Comparison of ENCODE assay signal across 8 cellular contexts in the genomic region with DNA sequence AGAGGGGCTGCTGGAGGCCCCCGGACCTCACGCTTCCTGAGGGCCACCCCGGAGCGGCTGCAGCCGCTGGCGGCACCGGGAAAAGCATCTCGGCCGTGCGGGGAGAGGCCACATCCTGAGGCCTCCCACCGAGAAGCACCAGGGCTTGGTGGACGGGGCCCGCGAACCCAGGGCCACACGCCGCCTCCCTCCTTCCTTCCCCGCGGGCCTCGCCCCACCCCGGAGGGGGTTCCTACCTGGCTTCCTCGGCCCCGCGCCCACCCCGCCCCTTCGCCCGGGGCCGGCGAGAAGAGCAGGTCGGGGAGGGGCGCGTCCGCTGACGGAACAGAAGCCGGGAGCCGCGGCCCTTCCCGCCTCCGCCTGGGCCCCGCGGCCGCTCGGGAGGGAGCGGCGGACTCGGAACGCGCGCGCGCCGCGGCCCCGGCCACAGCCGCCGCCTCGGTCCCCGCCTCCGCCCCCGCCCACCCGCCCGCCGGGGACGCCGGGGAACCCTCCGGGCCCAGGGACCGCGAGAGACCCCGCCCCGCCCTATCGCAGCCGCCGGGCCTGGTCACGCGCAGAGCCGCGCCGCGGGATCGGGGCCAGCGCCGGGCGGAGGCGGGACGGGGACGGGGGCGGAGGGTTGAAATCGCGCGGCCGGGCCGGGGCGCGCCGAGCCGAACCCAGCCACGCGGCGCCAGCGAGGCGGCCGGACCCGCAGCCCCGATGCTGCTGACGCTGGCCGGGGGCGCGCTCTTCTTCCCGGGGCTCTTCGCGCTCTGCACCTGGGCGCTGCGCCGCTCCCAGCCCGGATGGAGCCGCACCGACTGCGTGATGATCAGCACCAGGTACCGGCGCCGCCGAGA.
DNase-seq lines count a peak whose midpoint lies in the region; ATAC-seq and TF ChIP-seq lines count a peak whose summit lies in the region.

A gene (plus strand): TSS at position 654 of the 845 bp plus-strand sequence. CDS start 52 bp downstream, at position 706.

- H3K27me3 Mint-ChIP-seq in activated naive CD8-positive, alpha-beta T cell: no peaks in the 10 kb centered on the region

- peaks cover 15% of the 10 kb centered on the region for H3K4me1 Mint-ChIP-seq in activated naive CD8-positive, alpha-beta T cell (ENCODE audit: low read depth)

- H3K4me3 ChIP-seq in neutrophil (ENCODE audit: low read depth in 1 of 2, low read length in 1 of 2): peak within 1 kb of the TSS; percentile 55 to 72

- CTCF ChIA-PET in RWPE1 (lab: Yijun Ruan, JAX): interaction anchor here (0.5 kb wide), 1 partner anchor 320 kb away, joined by 4 read pairs; no protein-coding TSS in a partner anchor

- H3K9me3 Mint-ChIP-seq in activated naive CD8-positive, alpha-beta T cell (ENCODE audit: low read depth): no peaks in the 10 kb centered on the region

- H3K4me1 ChIP-seq in neutrophil (ENCODE audit: control insufficient read depth in 1 of 2, insufficient read depth in 1 of 2, low read depth in 1 of 2, low read length in 1 of 2): peaks cover 21 to 22% of the 10 kb centered on the region in 2 experiments

- peak; percentile 56 for ATAC-seq in HG03045 (IDR thresholded peaks at IDR 0.05; ENCODE audit: unreplicated experiment)

- POLR2A ChIA-PET in RWPE1 (lab: Yijun Ruan, JAX; ENCODE audit: low non-redundant PET): no interaction called here

- no peaks in the 10 kb centered on the region for H3K36me3 Mint-ChIP-seq in activated naive CD8-positive, alpha-beta T cell

- H3K4me3 Mint-ChIP-seq in activated naive CD8-positive, alpha-beta T cell: peak within 1 kb of the TSS; percentile 89

- DNase-seq in NCI-H510A (lab: John Stamatoyannopoulos, UW) (peak; percentile 45), NCI-H510A treated with DMSO at 0.1 percent for 48 hours (lab: John Stamatoyannopoulos, UW) (no peak), RWPE1 (ENCODE audit: low spot score) (peak; percentile 73), globus pallidus (ENCODE audit: low spot score) (peak; percentile 36), OCI-M2 (lab: John Stamatoyannopoulos, UW; ENCODE audit: unreplicated experiment) (no peak)

- no peaks in the 10 kb centered on the region for H3K36me3 ChIP-seq in neutrophil

- H3K27ac Mint-ChIP-seq in activated naive CD8-positive, alpha-beta T cell: peak within 1 kb of the TSS; percentile 84

- no peaks in the 10 kb centered on the region for H3K9me3 ChIP-seq in neutrophil

- TF ChIP-seq CTCF in RWPE1 (conservative IDR thresholded peaks at IDR 0.05; ENCODE audit: low read depth) (no peak), neutrophil (IDR thresholded peaks at IDR 0.05) (no peak)

- H3K27ac ChIP-seq in RWPE1: peak within 1 kb of the TSS; percentile 94
- no peak within 1 kb of the TSS for H3K27ac ChIP-seq in neutrophil

- peaks cover 42% of the 10 kb centered on the region for H3K27me3 ChIP-seq in neutrophil

Comparison
In these comparisons a context has a peak if more than half of its experiments do, and no peak if none do; other contexts are left out.
1. DNase-seq: peak in NCI-H510A (single experiment), RWPE1 (single experiment) and globus pallidus (single experiment); none in NCI-H510A treated with DMSO at 0.1 percent for 48 hours (single experiment) and OCI-M2 (single experiment).